ENCODE assay signal across 6 cellular contexts in genomic region chr11:66327171-66328035, GRCh38. TPM values are rescaled to one million over a fixed set of nuclear protein-coding genes. Genes with fewer than 3 reads are reported as not detected.
DNase-seq lines count a peak whose midpoint lies in the region; ATAC-seq and TF ChIP-seq lines count a peak whose summit lies in the region.

No MANE protein-coding gene starts in this region.

- CTCF ChIA-PET in CD4-positive, alpha-beta T cell (lab: Charles Lee): interaction anchor here (1.4 kb wide), 1 partner anchor 38 kb away, joined by 3 read pairs; the partner anchor contains the start of gene YIF1A
- CTCF ChIA-PET in activated CD8-positive, alpha-beta T cell treated with anti-CD3 and anti-CD28 coated beads, Interleukin-2, amount 10 ng/mL, durations not matched to agents 7 days and 5 days (lab: Charles Lee): interaction anchor here (1.0 to 3.8 kb wide), 7 partner anchors 9 to 59 kb away, joined by 3 to 87 read pairs (median 4); partner anchors contain the start of genes CD248, RIN1 and SLC29A2

- H3K27ac ChIP-seq in CD4-positive, alpha-beta T cell (ENCODE audit: low read depth, low read length): no peak overlapping the region
- H3K27ac ChIP-seq in lower lobe of right lung: peak overlapping the region; percentile 46
- H3K27ac ChIP-seq in substantia nigra (ENCODE audit: low read depth, low read length, poor library complexity, severe bottlenecking): no peak overlapping the region

- no peaks in the 10 kb centered on the region for H3K9me3 Mint-ChIP-seq in CD4-positive, alpha-beta T cell
- H3K9me3 Mint-ChIP-seq in activated CD8-positive, alpha-beta T cell treated with anti-CD3 and anti-CD28 coated beads, Interleukin-2, amount 10 ng/mL, durations not matched to agents 7 days and 5 days (ENCODE audit: insufficient read depth): no peaks in the 10 kb centered on the region

- H3K4me1 ChIP-seq in lower lobe of right lung: peaks cover 26% of the 10 kb centered on the region

- peaks cover 50% of the 10 kb centered on the region for H3K4me1 Mint-ChIP-seq in CD4-positive, alpha-beta T cell (ENCODE audit: low read depth)
- peaks cover 66% of the 10 kb centered on the region for H3K4me1 Mint-ChIP-seq in activated CD8-positive, alpha-beta T cell treated with anti-CD3 and anti-CD28 coated beads, Interleukin-2, amount 10 ng/mL, durations not matched to agents 7 days and 5 days (ENCODE audit: low read depth)

- H3K4me3 ChIP-seq in lower lobe of right lung: no peak overlapping the region

- H3K36me3 Mint-ChIP-seq in CD4-positive, alpha-beta T cell (ENCODE audit: low read depth): no peaks in the 10 kb centered on the region
- H3K36me3 Mint-ChIP-seq in activated CD8-positive, alpha-beta T cell treated with anti-CD3 and anti-CD28 coated beads, Interleukin-2, amount 10 ng/mL, durations not matched to agents 7 days and 5 days (ENCODE audit: low read depth): no peaks in the 10 kb centered on the region

- peak overlapping the region; percentile 22 for H3K4me3 Mint-ChIP-seq in CD4-positive, alpha-beta T cell
- no peak overlapping the region for H3K4me3 Mint-ChIP-seq in activated CD8-positive, alpha-beta T cell treated with anti-CD3 and anti-CD28 coated beads, Interleukin-2, amount 10 ng/mL, durations not matched to agents 7 days and 5 days

- POLR2A ChIA-PET in CD4-positive, alpha-beta T cell (lab: Charles Lee): interaction anchor here (0.8 to 3.0 kb wide), 4 partner anchors 10 to 61 kb away, joined by 3 to 39 read pairs (median 12); partner anchors contain the start of gene CD248
- POLR2A ChIA-PET in activated CD8-positive, alpha-beta T cell treated with anti-CD3 and anti-CD28 coated beads, Interleukin-2, amount 10 ng/mL, durations not matched to agents 7 days and 5 days (lab: Charles Lee): interaction anchor here (0.6 to 3.0 kb wide), 4 partner anchors 8 to 17 kb away, joined by 3 to 45 read pairs (median 21); partner anchors contain the start of genes BRMS1, CD248 and RIN1

- no peaks in the 10 kb centered on the region for H3K27me3 ChIP-seq in CD4-positive, alpha-beta T cell (ENCODE audit: control insufficient read depth, insufficient read depth, low read length)
- H3K27me3 ChIP-seq in lower lobe of right lung (ENCODE audit: low read depth): no peaks in the 10 kb centered on the region

- H3K27ac Mint-ChIP-seq in CD4-positive, alpha-beta T cell: peak overlapping the region; percentile 85
- peak overlapping the region; percentile 85 for H3K27ac Mint-ChIP-seq in activated CD8-positive, alpha-beta T cell treated with anti-CD3 and anti-CD28 coated beads, Interleukin-2, amount 10 ng/mL, durations not matched to agents 7 days and 5 days

- no peaks in the 10 kb centered on the region for H3K9me3 ChIP-seq in CD4-positive, alpha-beta T cell (ENCODE audit: control insufficient read depth, low read length)
- H3K9me3 ChIP-seq in lower lobe of right lung: no peaks in the 10 kb centered on the region

- ATAC-seq in CD4-positive, alpha-beta T cell (ENCODE audit: poor library complexity): no peak
- no peak for ATAC-seq in activated CD8-positive, alpha-beta T cell treated with anti-CD3 and anti-CD28 coated beads, Interleukin-2, amount 10 ng/mL, durations not matched to agents 7 days and 5 days
- no peak for ATAC-seq in lower lobe of right lung
- ATAC-seq in HG02884 (IDR thresholded peaks at IDR 0.05; ENCODE audit: unreplicated experiment): no peak

- no peaks in the 10 kb centered on the region for H3K27me3 Mint-ChIP-seq in CD4-positive, alpha-beta T cell
- no peaks in the 10 kb centered on the region for H3K27me3 Mint-ChIP-seq in activated CD8-positive, alpha-beta T cell treated with anti-CD3 and anti-CD28 coated beads, Interleukin-2, amount 10 ng/mL, durations not matched to agents 7 days and 5 days (ENCODE audit: low read depth)

- intact Hi-C loops in CD4-positive, alpha-beta T cell (cut with DNase I, micrococcal nuclease): loop anchor here (1.0 to 5.0 kb wide), 4 partner anchors 15 to 60 kb away; partner anchors contain the start of gene BRMS1 (in 1 of the 2)
- intact Hi-C loops in lower lobe of right lung (cut with DNase I): no loop called here

- DNase-seq in CD4-positive, alpha-beta T cell: no peak
- no peak for DNase-seq in activated CD8-positive, alpha-beta T cell treated with anti-CD3 and anti-CD28 coated beads, Interleukin-2, amount 10 ng/mL, durations not matched to agents 7 days and 5 days
- no peak for DNase-seq in lower lobe of right lung
- no peak for DNase-seq in stimulated activated CD4-positive, alpha-beta T cell treated with anti-CD3 and anti-CD28 coated beads, Interleukin-4, amount 100 ng/mL, for 4 hours
- no peak for DNase-seq in substantia nigra (lab: John Stamatoyannopoulos, UW)

- H3K36me3 ChIP-seq in lower lobe of right lung: peaks cover 3% of the 10 kb centered on the region

- no peak for TF ChIP-seq CTCF in CD4-positive, alpha-beta T cell (IDR thresholded peaks at IDR 0.05)
- no peak for TF ChIP-seq CTCF in lower lobe of right lung (IDR thresholded peaks at IDR 0.05)

RNA-seq across cellular contexts. Expression of gene RIN1, which starts 8.8 kb away (rescaled TPM):
- total RNA-seq in CD4-positive, alpha-beta T cell: 1 to 10 TPM; 1.2 to 1.6 TPM
- 1 to 10 TPM; 1.3 TPM for total RNA-seq in activated CD8-positive, alpha-beta T cell treated with anti-CD3 and anti-CD28 coated beads, Interleukin-2, amount 10 ng/mL, durations not matched to agents 7 days and 5 days
- total RNA-seq in lower lobe of right lung: 8.2 TPM

RNA-seq across cellular contexts. Expression of gene CD248, which starts 10.6 kb away (rescaled TPM):
- 1 to 10 TPM; 3.3 to 3.4 TPM for total RNA-seq in CD4-positive, alpha-beta T cell
- 10 to 100 TPM; 79.5 to 80.8 TPM for total RNA-seq in activated CD8-positive, alpha-beta T cell treated with anti-CD3 and anti-CD28 coated beads, Interleukin-2, amount 10 ng/mL, durations not matched to agents 7 days and 5 days
- 28.7 TPM for total RNA-seq in lower lobe of right lung

RNA-seq across cellular contexts. Expression of gene BRMS1, which starts 17.5 kb away (rescaled TPM):
- total RNA-seq in CD4-positive, alpha-beta T cell: 10 to 100 TPM; 52.7 to 58.4 TPM
- total RNA-seq in activated CD8-positive, alpha-beta T cell treated with anti-CD3 and anti-CD28 coated beads, Interleukin-2, amount 10 ng/mL, durations not matched to agents 7 days and 5 days: 10 to 100 TPM; 53.2 to 57.1 TPM
- total RNA-seq in lower lobe of right lung: 37.8 TPM

RNA-seq across cellular contexts. Expression of gene B4GAT1, which starts 20.0 kb away (rescaled TPM):
- total RNA-seq in CD4-positive, alpha-beta T cell: 1 to 10 TPM; 1.9 to 2.0 TPM
- 1 to 10 TPM; 7.6 TPM for total RNA-seq in activated CD8-positive, alpha-beta T cell treated with anti-CD3 and anti-CD28 coated beads, Interleukin-2, amount 10 ng/mL, durations not matched to agents 7 days and 5 days
- total RNA-seq in lower lobe of right lung: 22.6 TPM

RNA-seq across cellular contexts. Expression of gene TMEM151A, which starts 35.7 kb away (rescaled TPM):
- total RNA-seq in CD4-positive, alpha-beta T cell: under 1 TPM; 0.11 to 0.14 TPM
- not detected for total RNA-seq in activated CD8-positive, alpha-beta T cell treated with anti-CD3 and anti-CD28 coated beads, Interleukin-2, amount 10 ng/mL, durations not matched to agents 7 days and 5 days
- not detected for total RNA-seq in lower lobe of right lung
